Comparison of ENCODE assay signal across 2 cellular contexts in the genomic region with DNA sequence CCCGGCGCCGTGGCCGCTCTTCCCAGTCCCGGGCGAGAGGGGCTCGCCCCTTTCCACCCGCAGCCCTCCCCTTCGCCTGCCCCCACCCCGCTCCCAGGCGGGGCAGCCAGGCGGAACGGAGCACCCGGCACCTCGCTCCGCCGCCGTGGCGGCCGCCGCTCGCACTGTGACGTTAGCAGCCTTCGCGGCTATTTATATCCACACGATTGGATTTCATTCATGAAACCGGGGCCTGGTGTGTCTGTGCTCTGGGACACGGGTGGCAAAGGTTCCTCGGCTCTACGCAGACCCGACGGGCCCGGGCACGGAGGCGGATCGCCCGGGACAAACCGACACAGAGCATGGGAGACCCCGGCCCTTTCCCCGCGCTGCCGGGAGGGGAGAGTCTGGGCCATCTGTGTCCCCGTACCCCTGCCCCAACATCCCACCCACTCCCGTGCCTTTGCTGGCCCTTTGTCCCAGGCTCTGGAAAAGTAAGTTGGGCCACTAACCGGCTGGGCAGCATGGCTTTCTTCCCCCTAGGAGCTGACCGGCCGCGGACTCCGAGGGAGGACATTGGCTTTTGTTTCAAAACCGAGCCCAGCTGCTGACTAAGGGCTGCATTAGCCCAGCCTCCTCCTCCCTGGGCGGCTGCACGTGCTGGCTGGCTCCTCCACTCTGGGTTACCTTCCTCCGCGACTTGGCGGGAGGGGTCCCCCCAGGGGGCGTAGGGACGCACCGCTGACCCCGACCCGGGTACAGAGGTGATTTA.
TF ChIP-seq lines count a peak whose summit lies in the region.

A gene with protein sequence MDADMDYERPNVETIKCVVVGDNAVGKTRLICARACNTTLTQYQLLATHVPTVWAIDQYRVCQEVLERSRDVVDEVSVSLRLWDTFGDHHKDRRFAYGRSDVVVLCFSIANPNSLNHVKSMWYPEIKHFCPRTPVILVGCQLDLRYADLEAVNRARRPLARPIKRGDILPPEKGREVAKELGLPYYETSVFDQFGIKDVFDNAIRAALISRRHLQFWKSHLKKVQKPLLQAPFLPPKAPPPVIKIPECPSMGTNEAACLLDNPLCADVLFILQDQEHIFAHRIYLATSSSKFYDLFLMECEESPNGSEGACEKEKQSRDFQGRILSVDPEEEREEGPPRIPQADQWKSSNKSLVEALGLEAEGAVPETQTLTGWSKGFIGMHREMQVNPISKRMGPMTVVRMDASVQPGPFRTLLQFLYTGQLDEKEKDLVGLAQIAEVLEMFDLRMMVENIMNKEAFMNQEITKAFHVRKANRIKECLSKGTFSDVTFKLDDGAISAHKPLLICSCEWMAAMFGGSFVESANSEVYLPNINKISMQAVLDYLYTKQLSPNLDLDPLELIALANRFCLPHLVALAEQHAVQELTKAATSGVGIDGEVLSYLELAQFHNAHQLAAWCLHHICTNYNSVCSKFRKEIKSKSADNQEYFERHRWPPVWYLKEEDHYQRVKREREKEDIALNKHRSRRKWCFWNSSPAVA (minus strand): TSS at position 27 of the 751 bp plus-strand sequence. CDS start 32,643 bp downstream, outside the sequence.

TF ChIP-seq in HEK293, 187 proteins besides CTCF, POLR2A, EP300 and RAD21 (continues in another document):
- TF ChIP-seq, protein P1, sequence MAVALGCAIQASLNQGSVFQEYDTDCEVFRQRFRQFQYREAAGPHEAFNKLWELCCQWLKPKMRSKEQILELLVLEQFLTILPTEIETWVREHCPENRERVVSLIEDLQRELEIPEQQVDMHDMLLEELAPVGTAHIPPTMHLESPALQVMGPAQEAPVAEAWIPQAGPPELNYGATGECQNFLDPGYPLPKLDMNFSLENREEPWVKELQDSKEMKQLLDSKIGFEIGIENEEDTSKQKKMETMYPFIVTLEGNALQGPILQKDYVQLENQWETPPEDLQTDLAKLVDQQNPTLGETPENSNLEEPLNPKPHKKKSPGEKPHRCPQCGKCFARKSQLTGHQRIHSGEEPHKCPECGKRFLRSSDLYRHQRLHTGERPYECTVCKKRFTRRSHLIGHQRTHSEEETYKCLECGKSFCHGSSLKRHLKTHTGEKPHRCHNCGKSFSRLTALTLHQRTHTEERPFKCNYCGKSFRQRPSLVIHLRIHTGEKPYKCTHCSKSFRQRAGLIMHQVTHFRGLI (tag by site-specific recombination; IDR thresholded peaks at IDR 0.05), result peak; percentile 10; the same call in 1 of the 2 replicates
- peak; percentile 61; the same call in 1 of the 2 replicates for TF ChIP-seq ZBTB21 (tag by site-specific recombination; IDR thresholded peaks at IDR 0.05)
- peak; percentile 77 for TF ChIP-seq ZIC2 (tag by site-specific recombination; IDR thresholded peaks at IDR 0.05)
- TF ChIP-seq, protein P2, sequence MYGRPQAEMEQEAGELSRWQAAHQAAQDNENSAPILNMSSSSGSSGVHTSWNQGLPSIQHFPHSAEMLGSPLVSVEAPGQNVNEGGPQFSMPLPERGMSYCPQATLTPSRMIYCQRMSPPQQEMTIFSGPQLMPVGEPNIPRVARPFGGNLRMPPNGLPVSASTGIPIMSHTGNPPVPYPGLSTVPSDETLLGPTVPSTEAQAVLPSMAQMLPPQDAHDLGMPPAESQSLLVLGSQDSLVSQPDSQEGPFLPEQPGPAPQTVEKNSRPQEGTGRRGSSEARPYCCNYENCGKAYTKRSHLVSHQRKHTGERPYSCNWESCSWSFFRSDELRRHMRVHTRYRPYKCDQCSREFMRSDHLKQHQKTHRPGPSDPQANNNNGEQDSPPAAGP (tag by site-specific recombination; IDR thresholded peaks at IDR 0.05), result peak; percentile 69
- TF ChIP-seq ZFP37 (tag by site-specific recombination; IDR thresholded peaks at IDR 0.05), result peak; percentile 74; the same call in 1 of the 2 replicates
- no peak for TF ChIP-seq HOXD13 (CRISPR knock-in tag; IDR thresholded peaks at IDR 0.05; ENCODE audit: borderline replicate concordance)
- TF ChIP-seq, protein P3, sequence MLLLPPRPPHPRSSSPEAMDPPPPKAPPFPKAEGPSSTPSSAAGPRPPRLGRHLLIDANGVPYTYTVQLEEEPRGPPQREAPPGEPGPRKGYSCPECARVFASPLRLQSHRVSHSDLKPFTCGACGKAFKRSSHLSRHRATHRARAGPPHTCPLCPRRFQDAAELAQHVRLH (tag by site-specific recombination; IDR thresholded peaks at IDR 0.05), result no peak
- TF ChIP-seq SCRT1 (tag by site-specific recombination; IDR thresholded peaks at IDR 0.05; ENCODE audit: borderline replicate concordance), result no peak
- peak; percentile 45 for TF ChIP-seq KLF1 (tag by site-specific recombination; IDR thresholded peaks at IDR 0.05)
- no peak for TF ChIP-seq ZNF747 (tag by site-specific recombination; IDR thresholded peaks at IDR 0.05)
- TF ChIP-seq ZNF2 (tag by site-specific recombination; IDR thresholded peaks at IDR 0.05), result peak; percentile 55; the same call in 1 of the 2 replicates
- TF ChIP-seq KLF8 (tag by site-specific recombination; IDR thresholded peaks at IDR 0.05), result peak; percentile 70; the same call in 1 of the 2 replicates
- peak; percentile 60; the same call in 1 of the 2 replicates for TF ChIP-seq ZNF10 (tag by site-specific recombination; IDR thresholded peaks at IDR 0.05)
- peak; percentile 83 for TF ChIP-seq ZNF629 (tag by site-specific recombination; IDR thresholded peaks at IDR 0.05)
- peak; percentile 77 for TF ChIP-seq ZSCAN30 (tag by site-specific recombination; IDR thresholded peaks at IDR 0.05)
- no peak for TF ChIP-seq ZNF311 (tag by site-specific recombination; IDR thresholded peaks at IDR 0.05; ENCODE audit: borderline replicate concordance)
- peak; percentile 34; the same call in 1 of the 2 replicates for TF ChIP-seq ZBTB7A (tag by site-specific recombination; IDR thresholded peaks at IDR 0.05; ENCODE audit: low read depth)
- TF ChIP-seq, protein P4, sequence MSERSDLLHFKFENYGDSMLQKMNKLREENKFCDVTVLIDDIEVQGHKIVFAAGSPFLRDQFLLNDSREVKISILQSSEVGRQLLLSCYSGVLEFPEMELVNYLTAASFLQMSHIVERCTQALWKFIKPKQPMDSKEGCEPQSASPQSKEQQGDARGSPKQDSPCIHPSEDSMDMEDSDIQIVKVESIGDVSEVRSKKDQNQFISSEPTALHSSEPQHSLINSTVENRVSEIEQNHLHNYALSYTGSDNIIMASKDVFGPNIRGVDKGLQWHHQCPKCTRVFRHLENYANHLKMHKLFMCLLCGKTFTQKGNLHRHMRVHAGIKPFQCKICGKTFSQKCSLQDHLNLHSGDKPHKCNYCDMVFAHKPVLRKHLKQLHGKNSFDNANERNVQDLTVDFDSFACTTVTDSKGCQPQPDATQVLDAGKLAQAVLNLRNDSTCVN (tag by site-specific recombination; optimal IDR thresholded peaks at IDR 0.05), result peak; percentile 73
- TF ChIP-seq, protein P5, sequence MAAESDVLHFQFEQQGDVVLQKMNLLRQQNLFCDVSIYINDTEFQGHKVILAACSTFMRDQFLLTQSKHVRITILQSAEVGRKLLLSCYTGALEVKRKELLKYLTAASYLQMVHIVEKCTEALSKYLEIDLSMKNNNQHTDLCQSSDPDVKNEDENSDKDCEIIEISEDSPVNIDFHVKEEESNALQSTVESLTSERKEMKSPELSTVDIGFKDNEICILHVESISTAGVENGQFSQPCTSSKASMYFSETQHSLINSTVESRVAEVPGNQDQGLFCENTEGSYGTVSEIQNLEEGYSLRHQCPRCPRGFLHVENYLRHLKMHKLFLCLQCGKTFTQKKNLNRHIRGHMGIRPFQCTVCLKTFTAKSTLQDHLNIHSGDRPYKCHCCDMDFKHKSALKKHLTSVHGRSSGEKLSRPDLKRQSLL (tag by site-specific recombination; IDR thresholded peaks at IDR 0.05), result no peak
- peak; percentile 20; the same call in 1 of the 2 replicates for TF ChIP-seq ZFP69B (tag by site-specific recombination; IDR thresholded peaks at IDR 0.05)
- TF ChIP-seq ZNF302 (tag by site-specific recombination; IDR thresholded peaks at IDR 0.05; ENCODE audit: low read depth), result no peak
- TF ChIP-seq, protein P6, sequence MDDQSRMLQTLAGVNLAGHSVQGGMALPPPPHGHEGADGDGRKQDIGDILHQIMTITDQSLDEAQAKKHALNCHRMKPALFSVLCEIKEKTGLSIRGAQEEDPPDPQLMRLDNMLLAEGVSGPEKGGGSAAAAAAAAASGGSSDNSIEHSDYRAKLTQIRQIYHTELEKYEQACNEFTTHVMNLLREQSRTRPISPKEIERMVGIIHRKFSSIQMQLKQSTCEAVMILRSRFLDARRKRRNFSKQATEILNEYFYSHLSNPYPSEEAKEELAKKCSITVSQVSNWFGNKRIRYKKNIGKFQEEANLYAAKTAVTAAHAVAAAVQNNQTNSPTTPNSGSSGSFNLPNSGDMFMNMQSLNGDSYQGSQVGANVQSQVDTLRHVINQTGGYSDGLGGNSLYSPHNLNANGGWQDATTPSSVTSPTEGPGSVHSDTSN (CRISPR knock-in tag; IDR thresholded peaks at IDR 0.05), result no peak

TF ChIP-seq in endothelial cell of umbilical vein, 7 proteins besides CTCF, POLR2A, EP300 and RAD21:
- TF ChIP-seq MYC (IDR thresholded peaks at IDR 0.05; ENCODE audit: low read depth, low read length) (peak; percentile 92), FOS (IDR thresholded peaks at IDR 0.05; ENCODE audit: borderline replicate concordance, insufficient read depth, low read length) (no peak), GATA2 (IDR thresholded peaks at IDR 0.05; ENCODE audit: insufficient read depth, insufficient read length, low read depth, low read length) (no peak), EZH2 (IDR thresholded peaks at IDR 0.05; ENCODE audit: borderline replicate concordance, low read depth, low read length, severe bottlenecking) (no peak)
- TF ChIP-seq, protein P7, sequence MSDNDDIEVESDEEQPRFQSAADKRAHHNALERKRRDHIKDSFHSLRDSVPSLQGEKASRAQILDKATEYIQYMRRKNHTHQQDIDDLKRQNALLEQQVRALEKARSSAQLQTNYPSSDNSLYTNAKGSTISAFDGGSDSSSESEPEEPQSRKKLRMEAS (IDR thresholded peaks at IDR 0.05; ENCODE audit: insufficient read depth, insufficient read length), result peak; percentile 51
